Comparison of ENCODE assay signal across 1 cellular context in genomic region chr4:56067826-56068225, GRCh38.
TF ChIP-seq lines count a peak whose summit lies in the region.

No MANE protein-coding gene starts in this region.

TF ChIP-seq in HepG2, 621 proteins besides CTCF, POLR2A, EP300 and RAD21 (continued from another document):
- TF ChIP-seq PRDM15 (CRISPR knock-in tag; IDR thresholded peaks at IDR 0.05) (no peak), ZNF142 (CRISPR knock-in tag; IDR thresholded peaks at IDR 0.05) (no peak), ZBED4 (CRISPR knock-in tag; IDR thresholded peaks at IDR 0.05; ENCODE audit: borderline replicate concordance) (no peak), ZNF687 (CRISPR knock-in tag; IDR thresholded peaks at IDR 0.05) (no peak), JUNB (CRISPR knock-in tag; IDR thresholded peaks at IDR 0.05; ENCODE audit: borderline replicate concordance) (no peak)
